Comparison of ENCODE assay signal across 1 cellular context in the genomic region with DNA sequence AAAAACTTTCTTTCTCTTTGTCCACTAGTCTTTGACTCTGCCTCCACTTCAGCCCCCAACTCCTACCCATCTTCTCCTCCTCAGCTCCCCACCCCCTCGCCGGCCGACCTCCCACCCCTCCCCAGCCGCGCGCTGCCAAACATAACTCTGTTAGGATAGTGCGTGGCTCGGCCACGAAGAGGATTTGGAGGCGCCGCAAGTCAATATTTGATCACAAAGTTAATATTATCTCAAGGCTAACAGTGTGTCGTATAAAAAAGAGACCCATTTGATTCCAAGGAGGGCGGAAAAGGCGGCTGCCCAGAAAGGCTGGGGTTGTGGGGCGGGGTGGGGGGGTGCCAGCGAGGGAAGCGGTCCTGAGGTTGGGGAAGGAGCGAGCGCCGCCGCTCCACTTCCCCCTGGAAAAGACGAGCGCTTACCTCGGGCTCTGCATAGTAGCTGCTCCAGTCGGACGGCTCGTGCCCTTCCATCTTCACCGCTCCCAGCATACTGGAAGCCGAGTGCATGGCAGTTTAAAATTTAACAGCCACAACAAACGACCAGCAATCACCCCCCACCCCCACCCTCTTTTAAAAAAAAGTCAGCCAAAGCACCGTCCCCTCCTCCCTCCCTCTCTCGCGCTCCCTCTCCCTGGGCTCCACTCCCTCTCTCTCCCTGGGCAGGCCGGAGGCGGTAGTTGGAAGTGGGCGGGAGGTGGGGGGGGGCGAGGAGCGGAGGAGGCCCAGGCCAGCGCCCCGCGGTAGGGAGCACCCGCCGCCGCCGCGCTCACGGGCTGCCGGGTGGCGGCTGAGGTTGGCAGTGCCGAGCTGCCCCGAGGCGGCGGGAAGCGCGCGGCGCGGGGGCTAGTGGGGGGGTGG.
TF ChIP-seq lines count a peak whose summit lies in the region.

A gene (minus strand): TSS at position 800 of the 857 bp plus-strand sequence. CDS start 294 bp downstream, at position 506.

TF ChIP-seq in HepG2, 621 proteins besides CTCF, POLR2A, EP300 and RAD21 (continued from another document and continues in another):
- TF ChIP-seq, protein P1, sequence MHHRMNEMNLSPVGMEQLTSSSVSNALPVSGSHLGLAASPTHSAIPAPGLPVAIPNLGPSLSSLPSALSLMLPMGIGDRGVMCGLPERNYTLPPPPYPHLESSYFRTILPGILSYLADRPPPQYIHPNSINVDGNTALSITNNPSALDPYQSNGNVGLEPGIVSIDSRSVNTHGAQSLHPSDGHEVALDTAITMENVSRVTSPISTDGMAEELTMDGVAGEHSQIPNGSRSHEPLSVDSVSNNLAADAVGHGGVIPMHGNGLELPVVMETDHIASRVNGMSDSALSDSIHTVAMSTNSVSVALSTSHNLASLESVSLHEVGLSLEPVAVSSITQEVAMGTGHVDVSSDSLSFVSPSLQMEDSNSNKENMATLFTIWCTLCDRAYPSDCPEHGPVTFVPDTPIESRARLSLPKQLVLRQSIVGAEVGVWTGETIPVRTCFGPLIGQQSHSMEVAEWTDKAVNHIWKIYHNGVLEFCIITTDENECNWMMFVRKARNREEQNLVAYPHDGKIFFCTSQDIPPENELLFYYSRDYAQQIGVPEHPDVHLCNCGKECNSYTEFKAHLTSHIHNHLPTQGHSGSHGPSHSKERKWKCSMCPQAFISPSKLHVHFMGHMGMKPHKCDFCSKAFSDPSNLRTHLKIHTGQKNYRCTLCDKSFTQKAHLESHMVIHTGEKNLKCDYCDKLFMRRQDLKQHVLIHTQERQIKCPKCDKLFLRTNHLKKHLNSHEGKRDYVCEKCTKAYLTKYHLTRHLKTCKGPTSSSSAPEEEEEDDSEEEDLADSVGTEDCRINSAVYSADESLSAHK (CRISPR knock-in tag; IDR thresholded peaks at IDR 0.05; ENCODE audit: borderline replicate concordance), result 0 out of 2 replicates have a peak, but pooled peaks have one; percentile 55
- TF ChIP-seq KDM5B (CRISPR knock-in tag; IDR thresholded peaks at IDR 0.05; ENCODE audit: borderline replicate concordance) (peak; percentile 2; the same call in 1 of the 2 replicates), ZNF878 (CRISPR knock-in tag; IDR thresholded peaks at IDR 0.05) (peak; percentile 66; the same call in 1 of the 2 replicates), ZFY (CRISPR knock-in tag; IDR thresholded peaks at IDR 0.05) (peak; percentile 58; the same call in 1 of the 2 replicates), KDM5A (IDR thresholded peaks at IDR 0.05; ENCODE audit: borderline replicate concordance, low read length) (peak; percentile 1; the same call in 1 of the 2 replicates), MED8 (CRISPR knock-in tag; IDR thresholded peaks at IDR 0.05; ENCODE audit: insufficient replicate concordance) (peak; percentile 51), ZNF567 (CRISPR knock-in tag; IDR thresholded peaks at IDR 0.05; ENCODE audit: borderline replicate concordance) (peak; percentile 60), DPF2 (CRISPR knock-in tag; IDR thresholded peaks at IDR 0.05; ENCODE audit: borderline replicate concordance, low read depth) (peak; percentile 74), ZNF136 (CRISPR knock-in tag; IDR thresholded peaks at IDR 0.05; ENCODE audit: low read depth) (peak; percentile 68; the same call in 1 of the 2 replicates), TSC22D2 (CRISPR knock-in tag; IDR thresholded peaks at IDR 0.05; ENCODE audit: borderline replicate concordance) (0 out of 2 replicates have a peak, but pooled peaks have one; percentile 23), MIER2 (CRISPR knock-in tag; IDR thresholded peaks at IDR 0.05) (no peak), BCL6 (CRISPR knock-in tag; IDR thresholded peaks at IDR 0.05) (peak; percentile 57), ZNF432 (CRISPR knock-in tag; IDR thresholded peaks at IDR 0.05; ENCODE audit: borderline replicate concordance) (no peak), KDM4B (CRISPR knock-in tag; IDR thresholded peaks at IDR 0.05) (peak; percentile 56; the same call in 1 of the 2 replicates), ELF4 (CRISPR knock-in tag; IDR thresholded peaks at IDR 0.05; ENCODE audit: borderline replicate concordance) (0 out of 2 replicates have a peak, but pooled peaks have one; percentile 31), ZNF891 (CRISPR knock-in tag; IDR thresholded peaks at IDR 0.05) (no peak), ONECUT2 (CRISPR knock-in tag; IDR thresholded peaks at IDR 0.05) (peak; percentile 17; the same call in 1 of the 2 replicates), HNRNPL (IDR thresholded peaks at IDR 0.05; ENCODE audit: low read depth, low read length) (peak; percentile 77), KDM3A (CRISPR knock-in tag; IDR thresholded peaks at IDR 0.05; ENCODE audit: low read depth) (0 out of 2 replicates have a peak, but pooled peaks have one; percentile 27), HOXA9 (CRISPR knock-in tag; IDR thresholded peaks at IDR 0.05; ENCODE audit: borderline replicate concordance) (0 out of 2 replicates have a peak, but pooled peaks have one; percentile 39), ZFP36L1 (CRISPR knock-in tag; IDR thresholded peaks at IDR 0.05) (peak; percentile 71; the same call in 1 of the 2 replicates), NR2C2 (CRISPR knock-in tag; IDR thresholded peaks at IDR 0.05; ENCODE audit: borderline replicate concordance) (peak; percentile 52; the same call in 1 of the 2 replicates), MZF1 (CRISPR knock-in tag; IDR thresholded peaks at IDR 0.05; ENCODE audit: borderline replicate concordance) (no peak), ZNF256 (CRISPR knock-in tag; conservative IDR thresholded peaks at IDR 0.05) (no peak), GFI1 (CRISPR knock-in tag; IDR thresholded peaks at IDR 0.05; ENCODE audit: borderline replicate concordance) (peak; percentile 79), HNF4G (IDR thresholded peaks at IDR 0.05; ENCODE audit: borderline replicate concordance, low read depth, low read length) (peak; percentile 36; the same call in 1 of the 2 replicates), HNF4G (CRISPR knock-in tag; IDR thresholded peaks at IDR 0.05; ENCODE audit: borderline replicate concordance, low read depth) (peak; percentile 70; the same call in 1 of the 2 replicates), AGO1 (IDR thresholded peaks at IDR 0.05; ENCODE audit: low read depth, low read length, poor library complexity, severe bottlenecking) (no peak), KLF11 (CRISPR knock-in tag; IDR thresholded peaks at IDR 0.05) (no peak), FOXA3 (CRISPR knock-in tag; IDR thresholded peaks at IDR 0.05) (peak; percentile 59), SOX6 (IDR thresholded peaks at IDR 0.05) (no peak), SOX6 (CRISPR knock-in tag; IDR thresholded peaks at IDR 0.05) (peak; percentile 83), GTF2F1 (IDR thresholded peaks at IDR 0.05; ENCODE audit: low read length) (peak; percentile 89), ZFYVE20 (CRISPR knock-in tag; IDR thresholded peaks at IDR 0.05; ENCODE audit: borderline replicate concordance, low read depth) (no peak), HDAC2 (CRISPR knock-in tag; IDR thresholded peaks at IDR 0.05) (peak; percentile 49), POLR2G (IDR thresholded peaks at IDR 0.05; ENCODE audit: low read depth, low read length) (peak; percentile 97), KLF9 (CRISPR knock-in tag; IDR thresholded peaks at IDR 0.05; ENCODE audit: low read depth) (no peak), ZSCAN9 (CRISPR knock-in tag; IDR thresholded peaks at IDR 0.05; ENCODE audit: borderline replicate concordance) (no peak), SP1 (IDR thresholded peaks at IDR 0.05) (no peak), SP1 (CRISPR knock-in tag; IDR thresholded peaks at IDR 0.05) (peak; percentile 54; the same call in 1 of the 2 replicates), PTBP1 (IDR thresholded peaks at IDR 0.05; ENCODE audit: low read depth, low read length, poor library complexity, severe bottlenecking) (peak; percentile 89), ZNF782 (CRISPR knock-in tag; IDR thresholded peaks at IDR 0.05; ENCODE audit: borderline replicate concordance) (peak; percentile 44; the same call in 1 of the 2 replicates), STAT5B (CRISPR knock-in tag; IDR thresholded peaks at IDR 0.05) (0 out of 2 replicates have a peak, but pooled peaks have one; percentile 64), POLR2AphosphoS5 (IDR thresholded peaks at IDR 0.05; ENCODE audit: low read depth, low read length) (peak; percentile 96)
- TF ChIP-seq, protein P2, sequence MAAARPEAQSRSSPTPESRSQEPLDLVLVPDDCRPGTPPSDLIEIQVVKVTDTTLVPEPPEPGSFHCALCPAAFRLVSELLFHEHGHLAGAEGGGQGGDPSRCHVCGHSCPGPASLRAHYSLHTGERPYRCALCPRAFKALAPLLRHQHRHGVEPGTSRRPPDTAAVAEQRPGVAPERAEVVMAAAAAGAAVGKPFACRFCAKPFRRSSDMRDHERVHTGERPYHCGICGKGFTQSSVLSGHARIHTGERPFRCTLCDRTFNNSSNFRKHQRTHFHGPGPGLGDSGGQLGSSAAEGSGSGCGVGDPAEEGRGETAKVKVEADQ (CRISPR knock-in tag; IDR thresholded peaks at IDR 0.05; ENCODE audit: borderline replicate concordance), result peak; percentile 68; the same call in 1 of the 2 replicates
- TF ChIP-seq, protein P3, sequence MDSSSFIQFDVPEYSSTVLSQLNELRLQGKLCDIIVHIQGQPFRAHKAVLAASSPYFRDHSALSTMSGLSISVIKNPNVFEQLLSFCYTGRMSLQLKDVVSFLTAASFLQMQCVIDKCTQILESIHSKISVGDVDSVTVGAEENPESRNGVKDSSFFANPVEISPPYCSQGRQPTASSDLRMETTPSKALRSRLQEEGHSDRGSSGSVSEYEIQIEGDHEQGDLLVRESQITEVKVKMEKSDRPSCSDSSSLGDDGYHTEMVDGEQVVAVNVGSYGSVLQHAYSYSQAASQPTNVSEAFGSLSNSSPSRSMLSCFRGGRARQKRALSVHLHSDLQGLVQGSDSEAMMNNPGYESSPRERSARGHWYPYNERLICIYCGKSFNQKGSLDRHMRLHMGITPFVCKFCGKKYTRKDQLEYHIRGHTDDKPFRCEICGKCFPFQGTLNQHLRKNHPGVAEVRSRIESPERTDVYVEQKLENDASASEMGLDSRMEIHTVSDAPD (CRISPR knock-in tag; IDR thresholded peaks at IDR 0.05), result peak; percentile 69; the same call in 1 of the 2 replicates
- TF ChIP-seq, protein P4, sequence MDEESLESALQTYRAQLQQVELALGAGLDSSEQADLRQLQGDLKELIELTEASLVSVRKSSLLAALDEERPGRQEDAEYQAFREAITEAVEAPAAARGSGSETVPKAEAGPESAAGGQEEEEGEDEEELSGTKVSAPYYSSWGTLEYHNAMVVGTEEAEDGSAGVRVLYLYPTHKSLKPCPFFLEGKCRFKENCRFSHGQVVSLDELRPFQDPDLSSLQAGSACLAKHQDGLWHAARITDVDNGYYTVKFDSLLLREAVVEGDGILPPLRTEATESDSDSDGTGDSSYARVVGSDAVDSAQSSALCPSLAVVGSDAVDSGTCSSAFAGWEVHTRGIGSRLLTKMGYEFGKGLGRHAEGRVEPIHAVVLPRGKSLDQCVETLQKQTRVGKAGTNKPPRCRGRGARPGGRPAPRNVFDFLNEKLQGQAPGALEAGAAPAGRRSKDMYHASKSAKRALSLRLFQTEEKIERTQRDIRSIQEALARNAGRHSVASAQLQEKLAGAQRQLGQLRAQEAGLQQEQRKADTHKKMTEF (CRISPR knock-in tag; IDR thresholded peaks at IDR 0.05), result no peak
- TF ChIP-seq, protein P5, sequence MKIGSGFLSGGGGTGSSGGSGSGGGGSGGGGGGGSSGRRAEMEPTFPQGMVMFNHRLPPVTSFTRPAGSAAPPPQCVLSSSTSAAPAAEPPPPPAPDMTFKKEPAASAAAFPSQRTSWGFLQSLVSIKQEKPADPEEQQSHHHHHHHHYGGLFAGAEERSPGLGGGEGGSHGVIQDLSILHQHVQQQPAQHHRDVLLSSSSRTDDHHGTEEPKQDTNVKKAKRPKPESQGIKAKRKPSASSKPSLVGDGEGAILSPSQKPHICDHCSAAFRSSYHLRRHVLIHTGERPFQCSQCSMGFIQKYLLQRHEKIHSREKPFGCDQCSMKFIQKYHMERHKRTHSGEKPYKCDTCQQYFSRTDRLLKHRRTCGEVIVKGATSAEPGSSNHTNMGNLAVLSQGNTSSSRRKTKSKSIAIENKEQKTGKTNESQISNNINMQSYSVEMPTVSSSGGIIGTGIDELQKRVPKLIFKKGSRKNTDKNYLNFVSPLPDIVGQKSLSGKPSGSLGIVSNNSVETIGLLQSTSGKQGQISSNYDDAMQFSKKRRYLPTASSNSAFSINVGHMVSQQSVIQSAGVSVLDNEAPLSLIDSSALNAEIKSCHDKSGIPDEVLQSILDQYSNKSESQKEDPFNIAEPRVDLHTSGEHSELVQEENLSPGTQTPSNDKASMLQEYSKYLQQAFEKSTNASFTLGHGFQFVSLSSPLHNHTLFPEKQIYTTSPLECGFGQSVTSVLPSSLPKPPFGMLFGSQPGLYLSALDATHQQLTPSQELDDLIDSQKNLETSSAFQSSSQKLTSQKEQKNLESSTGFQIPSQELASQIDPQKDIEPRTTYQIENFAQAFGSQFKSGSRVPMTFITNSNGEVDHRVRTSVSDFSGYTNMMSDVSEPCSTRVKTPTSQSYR (CRISPR knock-in tag; IDR thresholded peaks at IDR 0.05; ENCODE audit: borderline replicate concordance), result peak; percentile 89
- TF ChIP-seq, protein P6, sequence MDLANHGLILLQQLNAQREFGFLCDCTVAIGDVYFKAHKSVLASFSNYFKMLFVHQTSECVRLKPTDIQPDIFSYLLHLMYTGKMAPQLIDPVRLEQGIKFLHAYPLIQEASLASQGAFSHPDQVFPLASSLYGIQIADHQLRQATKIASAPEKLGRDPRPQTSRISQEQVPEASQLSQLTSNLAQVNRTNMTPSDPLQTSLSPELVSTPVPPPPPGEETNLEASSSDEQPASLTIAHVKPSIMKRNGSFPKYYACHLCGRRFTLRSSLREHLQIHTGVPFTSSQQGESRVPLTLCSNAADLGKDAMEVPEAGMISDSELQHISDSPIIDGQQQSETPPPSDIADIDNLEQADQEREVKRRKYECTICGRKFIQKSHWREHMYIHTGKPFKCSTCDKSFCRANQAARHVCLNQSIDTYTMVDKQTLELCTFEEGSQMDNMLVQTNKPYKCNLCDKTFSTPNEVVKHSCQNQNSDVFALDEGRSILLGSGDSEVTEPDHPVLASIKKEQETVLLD (CRISPR knock-in tag; IDR thresholded peaks at IDR 0.05; ENCODE audit: low read depth), result 0 out of 2 replicates have a peak, but pooled peaks have one; percentile 37
- TF ChIP-seq, protein P7, sequence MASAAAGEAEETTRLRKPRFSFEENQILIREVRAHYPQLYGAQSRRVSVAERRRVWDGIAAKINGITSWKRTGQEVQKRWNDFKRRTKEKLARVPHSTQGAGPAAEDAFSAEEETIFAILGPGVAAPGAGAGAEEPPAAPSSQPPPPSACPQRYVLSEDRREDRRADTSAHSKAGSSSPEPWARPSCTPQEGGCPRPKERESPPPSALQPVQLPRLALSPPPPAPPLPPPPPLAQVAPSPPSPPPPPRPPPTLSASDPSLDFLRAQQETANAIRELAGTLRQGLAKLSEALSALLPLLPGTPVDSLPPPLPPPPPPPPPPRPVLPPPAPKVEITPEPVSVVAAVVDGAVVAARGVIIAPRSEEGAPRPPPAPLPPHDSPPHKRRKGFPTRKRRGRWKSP (CRISPR knock-in tag; IDR thresholded peaks at IDR 0.05), result no peak
